ENCODE assay signal across 1 cellular context in the genomic region with DNA sequence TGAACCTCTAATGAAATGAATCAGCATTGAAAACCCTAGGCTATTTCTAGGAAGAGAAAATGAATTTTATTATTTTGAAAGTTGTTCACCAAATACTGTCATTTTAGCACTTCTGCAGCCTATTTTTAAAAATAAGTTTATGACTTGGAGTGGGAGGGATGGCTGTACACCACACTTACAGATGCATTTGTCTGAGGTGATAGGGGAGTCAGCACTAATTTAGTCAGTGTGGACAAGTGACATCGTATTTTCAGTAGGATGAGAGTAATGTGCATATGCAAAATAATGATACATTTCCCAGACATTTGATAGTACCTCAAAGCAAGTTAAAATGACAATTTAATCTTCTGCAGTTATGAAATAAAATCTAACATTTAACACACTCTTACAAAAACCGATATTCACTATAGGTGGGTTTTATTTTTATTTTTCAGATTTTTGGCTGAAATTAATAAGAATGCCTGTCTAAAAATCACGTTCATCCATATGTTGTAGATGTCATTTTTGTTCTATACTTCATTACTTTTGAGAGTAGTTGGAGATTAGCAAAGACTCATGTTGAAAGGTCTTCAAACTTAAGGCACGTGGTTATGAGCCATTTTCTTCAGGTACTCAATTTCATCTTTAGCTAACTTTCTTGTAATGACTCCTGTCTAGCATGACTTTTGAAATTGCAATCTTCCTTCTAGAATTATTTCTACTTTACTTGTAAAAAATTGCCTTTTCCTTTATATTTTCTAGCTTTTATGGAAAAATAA.
TF ChIP-seq lines count a peak whose summit lies in the region.

No MANE protein-coding gene starts in this region.

TF ChIP-seq in K562, 482 proteins besides CTCF, POLR2A, EP300 and RAD21 (continued from another document):
- TF ChIP-seq, protein P1, sequence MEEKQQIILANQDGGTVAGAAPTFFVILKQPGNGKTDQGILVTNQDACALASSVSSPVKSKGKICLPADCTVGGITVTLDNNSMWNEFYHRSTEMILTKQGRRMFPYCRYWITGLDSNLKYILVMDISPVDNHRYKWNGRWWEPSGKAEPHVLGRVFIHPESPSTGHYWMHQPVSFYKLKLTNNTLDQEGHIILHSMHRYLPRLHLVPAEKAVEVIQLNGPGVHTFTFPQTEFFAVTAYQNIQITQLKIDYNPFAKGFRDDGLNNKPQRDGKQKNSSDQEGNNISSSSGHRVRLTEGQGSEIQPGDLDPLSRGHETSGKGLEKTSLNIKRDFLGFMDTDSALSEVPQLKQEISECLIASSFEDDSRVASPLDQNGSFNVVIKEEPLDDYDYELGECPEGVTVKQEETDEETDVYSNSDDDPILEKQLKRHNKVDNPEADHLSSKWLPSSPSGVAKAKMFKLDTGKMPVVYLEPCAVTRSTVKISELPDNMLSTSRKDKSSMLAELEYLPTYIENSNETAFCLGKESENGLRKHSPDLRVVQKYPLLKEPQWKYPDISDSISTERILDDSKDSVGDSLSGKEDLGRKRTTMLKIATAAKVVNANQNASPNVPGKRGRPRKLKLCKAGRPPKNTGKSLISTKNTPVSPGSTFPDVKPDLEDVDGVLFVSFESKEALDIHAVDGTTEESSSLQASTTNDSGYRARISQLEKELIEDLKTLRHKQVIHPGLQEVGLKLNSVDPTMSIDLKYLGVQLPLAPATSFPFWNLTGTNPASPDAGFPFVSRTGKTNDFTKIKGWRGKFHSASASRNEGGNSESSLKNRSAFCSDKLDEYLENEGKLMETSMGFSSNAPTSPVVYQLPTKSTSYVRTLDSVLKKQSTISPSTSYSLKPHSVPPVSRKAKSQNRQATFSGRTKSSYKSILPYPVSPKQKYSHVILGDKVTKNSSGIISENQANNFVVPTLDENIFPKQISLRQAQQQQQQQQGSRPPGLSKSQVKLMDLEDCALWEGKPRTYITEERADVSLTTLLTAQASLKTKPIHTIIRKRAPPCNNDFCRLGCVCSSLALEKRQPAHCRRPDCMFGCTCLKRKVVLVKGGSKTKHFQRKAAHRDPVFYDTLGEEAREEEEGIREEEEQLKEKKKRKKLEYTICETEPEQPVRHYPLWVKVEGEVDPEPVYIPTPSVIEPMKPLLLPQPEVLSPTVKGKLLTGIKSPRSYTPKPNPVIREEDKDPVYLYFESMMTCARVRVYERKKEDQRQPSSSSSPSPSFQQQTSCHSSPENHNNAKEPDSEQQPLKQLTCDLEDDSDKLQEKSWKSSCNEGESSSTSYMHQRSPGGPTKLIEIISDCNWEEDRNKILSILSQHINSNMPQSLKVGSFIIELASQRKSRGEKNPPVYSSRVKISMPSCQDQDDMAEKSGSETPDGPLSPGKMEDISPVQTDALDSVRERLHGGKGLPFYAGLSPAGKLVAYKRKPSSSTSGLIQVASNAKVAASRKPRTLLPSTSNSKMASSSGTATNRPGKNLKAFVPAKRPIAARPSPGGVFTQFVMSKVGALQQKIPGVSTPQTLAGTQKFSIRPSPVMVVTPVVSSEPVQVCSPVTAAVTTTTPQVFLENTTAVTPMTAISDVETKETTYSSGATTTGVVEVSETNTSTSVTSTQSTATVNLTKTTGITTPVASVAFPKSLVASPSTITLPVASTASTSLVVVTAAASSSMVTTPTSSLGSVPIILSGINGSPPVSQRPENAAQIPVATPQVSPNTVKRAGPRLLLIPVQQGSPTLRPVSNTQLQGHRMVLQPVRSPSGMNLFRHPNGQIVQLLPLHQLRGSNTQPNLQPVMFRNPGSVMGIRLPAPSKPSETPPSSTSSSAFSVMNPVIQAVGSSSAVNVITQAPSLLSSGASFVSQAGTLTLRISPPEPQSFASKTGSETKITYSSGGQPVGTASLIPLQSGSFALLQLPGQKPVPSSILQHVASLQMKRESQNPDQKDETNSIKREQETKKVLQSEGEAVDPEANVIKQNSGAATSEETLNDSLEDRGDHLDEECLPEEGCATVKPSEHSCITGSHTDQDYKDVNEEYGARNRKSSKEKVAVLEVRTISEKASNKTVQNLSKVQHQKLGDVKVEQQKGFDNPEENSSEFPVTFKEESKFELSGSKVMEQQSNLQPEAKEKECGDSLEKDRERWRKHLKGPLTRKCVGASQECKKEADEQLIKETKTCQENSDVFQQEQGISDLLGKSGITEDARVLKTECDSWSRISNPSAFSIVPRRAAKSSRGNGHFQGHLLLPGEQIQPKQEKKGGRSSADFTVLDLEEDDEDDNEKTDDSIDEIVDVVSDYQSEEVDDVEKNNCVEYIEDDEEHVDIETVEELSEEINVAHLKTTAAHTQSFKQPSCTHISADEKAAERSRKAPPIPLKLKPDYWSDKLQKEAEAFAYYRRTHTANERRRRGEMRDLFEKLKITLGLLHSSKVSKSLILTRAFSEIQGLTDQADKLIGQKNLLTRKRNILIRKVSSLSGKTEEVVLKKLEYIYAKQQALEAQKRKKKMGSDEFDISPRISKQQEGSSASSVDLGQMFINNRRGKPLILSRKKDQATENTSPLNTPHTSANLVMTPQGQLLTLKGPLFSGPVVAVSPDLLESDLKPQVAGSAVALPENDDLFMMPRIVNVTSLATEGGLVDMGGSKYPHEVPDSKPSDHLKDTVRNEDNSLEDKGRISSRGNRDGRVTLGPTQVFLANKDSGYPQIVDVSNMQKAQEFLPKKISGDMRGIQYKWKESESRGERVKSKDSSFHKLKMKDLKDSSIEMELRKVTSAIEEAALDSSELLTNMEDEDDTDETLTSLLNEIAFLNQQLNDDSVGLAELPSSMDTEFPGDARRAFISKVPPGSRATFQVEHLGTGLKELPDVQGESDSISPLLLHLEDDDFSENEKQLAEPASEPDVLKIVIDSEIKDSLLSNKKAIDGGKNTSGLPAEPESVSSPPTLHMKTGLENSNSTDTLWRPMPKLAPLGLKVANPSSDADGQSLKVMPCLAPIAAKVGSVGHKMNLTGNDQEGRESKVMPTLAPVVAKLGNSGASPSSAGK (IDR thresholded peaks at IDR 0.05) = peak; percentile 55
